17 cellular contexts compared by ENCODE assay signal in genomic region chr18:1302861-1303260, GRCh38.
DNase-seq lines count a peak whose midpoint lies in the region; ATAC-seq lines count a peak whose summit lies in the region.
"Had no signal": no experiment of that assay in that cellular context is flagged by ENCODE, and none has a peak within 500 bp of the region (broad histone marks: within the 10 kb centered on the region; RNA-seq: fewer than 3 reads in every experiment).

No MANE protein-coding gene starts in this region.

- H3K9me3 Mint-ChIP-seq in activated naive CD4-positive, alpha-beta T cell treated with anti-CD3 and anti-CD28 coated beads for 36 hours, result peaks cover 3% of the 10 kb centered on the region

- H3K4me3 Mint-ChIP-seq in activated naive CD4-positive, alpha-beta T cell treated with anti-CD3 and anti-CD28 coated beads for 36 hours, result no peak overlapping the region
- H3K4me3 Mint-ChIP-seq: CD4-positive, CD25-positive, alpha-beta regulatory T cell had no signal

- no peaks in the 10 kb centered on the region for H3K36me3 Mint-ChIP-seq in activated naive CD4-positive, alpha-beta T cell treated with anti-CD3 and anti-CD28 coated beads for 36 hours (ENCODE audit: low read depth)
- H3K36me3 Mint-ChIP-seq: CD4-positive, CD25-positive, alpha-beta regulatory T cell had no signal

- intact Hi-C loops in activated naive CD4-positive, alpha-beta T cell treated with anti-CD3 and anti-CD28 coated beads for 36 hours (cut with micrococcal nuclease), result no loop called here

- peaks cover 1% of the 10 kb centered on the region for H3K27me3 Mint-ChIP-seq in activated naive CD4-positive, alpha-beta T cell treated with anti-CD3 and anti-CD28 coated beads for 36 hours (ENCODE audit: low read depth)
- H3K27me3 Mint-ChIP-seq: CD4-positive, CD25-positive, alpha-beta regulatory T cell had no signal

- H3K4me1 Mint-ChIP-seq in activated naive CD4-positive, alpha-beta T cell treated with anti-CD3 and anti-CD28 coated beads for 36 hours (ENCODE audit: low read depth), result no peaks in the 10 kb centered on the region
- H3K4me1 Mint-ChIP-seq: CD4-positive, CD25-positive, alpha-beta regulatory T cell had no signal

- H3K27ac Mint-ChIP-seq in activated naive CD4-positive, alpha-beta T cell treated with anti-CD3 and anti-CD28 coated beads for 36 hours, result no peak overlapping the region

- ATAC-seq in HG03108 (IDR thresholded peaks at IDR 0.05; ENCODE audit: unreplicated experiment), result no peak
- ATAC-seq: A549, HCT116, Panc1 had no signal

- DNase-seq in COR-L47 (lab: John Stamatoyannopoulos, UW) (peak; percentile 96), NCI-H146 (lab: John Stamatoyannopoulos, UW) (peak; percentile 98), NCI-H748 (lab: John Stamatoyannopoulos, UW; ENCODE audit: unreplicated experiment) (peak; percentile 98), left kidney (ENCODE audit: low read depth, low spot score) (peak; percentile 7), GOT3 (lab: John Stamatoyannopoulos, UW) (no peak), GDM1 (lab: John Stamatoyannopoulos, UW) (no peak)
- no peak for DNase-seq in activated naive CD4-positive, alpha-beta T cell treated with anti-CD3 and anti-CD28 coated beads for 36 hours
- DNase-seq: CD4-positive, CD25-positive, alpha-beta regulatory T cell; DND-41; Kasumi-1; NCI-H1694 treated with DMSO at 0.1 percent for 48 hours; NK-92 treated with Interleukin-12 subunit alpha and Interleukin-12 subunit beta, amount 100 ng/mL, for 24 hours; T-helper 9 cell had no signal

- CTCF ChIA-PET in activated naive CD4-positive, alpha-beta T cell treated with anti-CD3 and anti-CD28 coated beads for 36 hours (lab: Charles Lee), result no interaction called here

Comparison
In these comparisons a context has a peak if more than half of its experiments do, and no peak if none do; other contexts are left out.
1. DNase-seq: peak in COR-L47 (single experiment), NCI-H146 (single experiment), NCI-H748 (single experiment) and left kidney (single experiment); none in GOT3 (single experiment), GDM1 (single experiment) and activated naive CD4-positive, alpha-beta T cell treated with anti-CD3 and anti-CD28 coated beads for 36 hours (single experiment).